17 cellular contexts compared by ENCODE assay signal in genomic region chr2:38627400-38627799, GRCh38. TPM values are rescaled to one million over a fixed set of nuclear protein-coding genes. Genes with fewer than 3 reads are reported as not detected.
DNase-seq lines count a peak whose midpoint lies in the region; ATAC-seq and TF ChIP-seq lines count a peak whose summit lies in the region.
"Had no signal": no experiment of that assay in that cellular context is flagged by ENCODE, and none has a peak within 500 bp of the region (broad histone marks: within the 10 kb centered on the region; RNA-seq: fewer than 3 reads in every experiment).

No MANE protein-coding gene starts in this region.

- no peaks in the 10 kb centered on the region for H3K36me3 Mint-ChIP-seq in activated T-helper 17 cell treated with anti-CD3 and anti-CD28 coated beads, Interleukin-2, amount 50 U/mL, for 72 hours (ENCODE audit: low read depth)
- no peaks in the 10 kb centered on the region for H3K36me3 Mint-ChIP-seq in type B pancreatic cell
- H3K36me3 Mint-ChIP-seq: CD4-positive, alpha-beta memory T cell had no signal

- H3K4me2 ChIP-seq in DND-41 (ENCODE audit: insufficient read depth, low read length) = no peak overlapping the region

- no peak for ATAC-seq in DND-41 (ENCODE audit: insufficient read depth, low read depth)
- no peak for ATAC-seq in activated T-helper 17 cell treated with anti-CD3 and anti-CD28 coated beads, Interleukin-2, amount 50 U/mL, for 72 hours (replicated peaks)
- ATAC-seq in GM21717 (IDR thresholded peaks at IDR 0.05; ENCODE audit: unreplicated experiment) = no peak
- no peak for ATAC-seq in GM21529 (IDR thresholded peaks at IDR 0.05; ENCODE audit: unreplicated experiment)

- DNase-seq in DND-41 (no peak), NCI-H146 (lab: John Stamatoyannopoulos, UW) (peak; percentile 12), type B pancreatic cell (ENCODE audit: extremely low spot score, unreplicated experiment) (no peak), iPS-NIHi7 (ENCODE audit: extremely low spot score) (no peak)
- DNase-seq: CD4-positive, alpha-beta memory T cell; DMS153; DMS79 treated with DMSO at 0.1 percent for 48 hours; GDM1; HCEC 1CT; HFFc6 had no signal

- no peaks in the 10 kb centered on the region for H3K79me2 ChIP-seq in DND-41 (ENCODE audit: insufficient read depth, low read length)

- no peaks in the 10 kb centered on the region for H3K27me3 Mint-ChIP-seq in activated T-helper 17 cell treated with anti-CD3 and anti-CD28 coated beads, Interleukin-2, amount 50 U/mL, for 72 hours
- H3K27me3 Mint-ChIP-seq in type B pancreatic cell = no peaks in the 10 kb centered on the region
- H3K27me3 Mint-ChIP-seq: CD4-positive, alpha-beta memory T cell had no signal

- H3K27ac ChIP-seq in DND-41 (ENCODE audit: low read length) = peak overlapping the region; percentile 93
- H3K27ac ChIP-seq: C4-2B had no signal

- TF ChIP-seq CTCF in DND-41 (IDR thresholded peaks at IDR 0.05; ENCODE audit: borderline replicate concordance, extremely low read depth, low read length, poor library complexity, severe bottlenecking) = no peak
- no peak for TF ChIP-seq CTCF in type B pancreatic cell (conservative IDR thresholded peaks at IDR 0.05)

- H3K4me3 Mint-ChIP-seq in activated T-helper 17 cell treated with anti-CD3 and anti-CD28 coated beads, Interleukin-2, amount 50 U/mL, for 72 hours = peak overlapping the region; percentile 76
- H3K4me3 Mint-ChIP-seq in type B pancreatic cell = peak overlapping the region; percentile 25
- H3K4me3 Mint-ChIP-seq: B cell, HFFc6, IgD-negative memory B cell had no signal

- peaks cover 43% of the 10 kb centered on the region for H3K4me1 ChIP-seq in DND-41 (ENCODE audit: insufficient read depth, low read length)

- H3K4me1 Mint-ChIP-seq in activated T-helper 17 cell treated with anti-CD3 and anti-CD28 coated beads, Interleukin-2, amount 50 U/mL, for 72 hours = peaks cover 19% of the 10 kb centered on the region
- peaks cover 19% of the 10 kb centered on the region for H3K4me1 Mint-ChIP-seq in type B pancreatic cell (ENCODE audit: unreplicated experiment)
- H3K4me1 Mint-ChIP-seq: B cell had no signal

- peaks cover 4% of the 10 kb centered on the region for H3K9me3 ChIP-seq in DND-41 (ENCODE audit: insufficient read depth, low read length, severe bottlenecking)

- H3K9me3 Mint-ChIP-seq in activated T-helper 17 cell treated with anti-CD3 and anti-CD28 coated beads, Interleukin-2, amount 50 U/mL, for 72 hours = no peaks in the 10 kb centered on the region
- peaks cover 5% of the 10 kb centered on the region for H3K9me3 Mint-ChIP-seq in type B pancreatic cell
- H3K9me3 Mint-ChIP-seq: HFFc6 had no signal

- no peaks in the 10 kb centered on the region for H3K27me3 ChIP-seq in DND-41 (ENCODE audit: insufficient read depth, low read length, poor library complexity)

- no peak overlapping the region for H3K4me3 ChIP-seq in DND-41 (ENCODE audit: low read depth in 1 of 2, low read length in 2 of 2)

- peak overlapping the region; percentile 58 for H2AFZ ChIP-seq in DND-41 (ENCODE audit: low read depth, low read length)

- H3K9ac ChIP-seq in DND-41 (ENCODE audit: low read depth, low read length) = peak overlapping the region; percentile 49; the same call in 1 of the 2 replicates

- H3K27ac Mint-ChIP-seq in activated T-helper 17 cell treated with anti-CD3 and anti-CD28 coated beads, Interleukin-2, amount 50 U/mL, for 72 hours = no peak overlapping the region
- no peak overlapping the region for H3K27ac Mint-ChIP-seq in type B pancreatic cell
- H3K27ac Mint-ChIP-seq: B cell, HFFc6 had no signal

- no peaks in the 10 kb centered on the region for H3K36me3 ChIP-seq in DND-41 (ENCODE audit: insufficient read depth, low read length)

- H4K20me1 ChIP-seq in DND-41 (ENCODE audit: insufficient read depth, low read length) = no peaks in the 10 kb centered on the region

RNA-seq across cellular contexts. Expression of gene HNRNPLL, which starts 24.7 kb away (rescaled TPM):
- total RNA-seq in activated T-helper 17 cell treated with anti-CD3 and anti-CD28 coated beads, Interleukin-2, amount 50 U/mL, for 72 hours = 100 to 1,000 TPM in 1 of 2 donors, 10 to 100 TPM in 1; 84.9 to 122 TPM
- 49.4 and 72.3 TPM in 2 replicates for total RNA-seq in type B pancreatic cell (ENCODE audit: low replicate concordance)

RNA-seq across cellular contexts. Expression of gene GALM, which starts 38.5 kb away (rescaled TPM):
- 100 to 1,000 TPM in 1 of 2 donors, 10 to 100 TPM in 1; 85.2 to 123 TPM for total RNA-seq in activated T-helper 17 cell treated with anti-CD3 and anti-CD28 coated beads, Interleukin-2, amount 50 U/mL, for 72 hours
- 14.0 and 16.1 TPM in 2 replicates for total RNA-seq in type B pancreatic cell (ENCODE audit: low replicate concordance)
- total RNA-seq: H4 had no signal
